ENCODE assay signal across 8 cellular contexts in genomic region chr11:112225753-112226061, GRCh38. TPM values are rescaled to one million over a fixed set of nuclear protein-coding genes. Genes with fewer than 3 reads are reported as not detected.
DNase-seq lines count a peak whose midpoint lies in the region; ATAC-seq and TF ChIP-seq lines count a peak whose summit lies in the region.

No MANE protein-coding gene starts in this region.

- peaks cover 9 to 17% of the 10 kb centered on the region in 2 donors for H3K36me3 Mint-ChIP-seq in naive B cell

- H3K4me3 ChIP-seq in NB4 (ENCODE audit: low read depth, low read length): peak overlapping the region; percentile 92
- peak overlapping the region; percentile 87 for H3K4me3 ChIP-seq in effector memory CD4-positive, alpha-beta T cell (ENCODE audit: insufficient read depth, low read depth, low read length, poor library complexity, severe bottlenecking)

- peak overlapping the region; percentile 98 to 99 (median 99) for H3K27ac Mint-ChIP-seq in naive B cell

- H3K9me3 ChIP-seq in effector memory CD4-positive, alpha-beta T cell (ENCODE audit: control insufficient read depth, low read length): no peaks in the 10 kb centered on the region

- DNase-seq in AG20443 (ENCODE audit: low spot score) (peak; percentile 75), NB4 (ENCODE audit: low read depth) (no peak), naive B cell (no peak), NCI-H1694 (lab: John Stamatoyannopoulos, UW) (no peak), SK-N-DZ (ENCODE audit: low spot score) (no peak)
- no peak for DNase-seq in effector memory CD4-positive, alpha-beta T cell

- peak overlapping the region; percentile 92 to 98 (median 95) for H3K4me3 Mint-ChIP-seq in naive B cell

- no peaks in the 10 kb centered on the region for H3K27me3 Mint-ChIP-seq in naive B cell

- peaks cover 14% of the 10 kb centered on the region for H3K4me1 ChIP-seq in effector memory CD4-positive, alpha-beta T cell (ENCODE audit: control insufficient read depth, insufficient read depth, low read length, poor library complexity, severe bottlenecking)

- no peaks in the 10 kb centered on the region for H3K36me3 ChIP-seq in effector memory CD4-positive, alpha-beta T cell (ENCODE audit: control insufficient read depth, insufficient read depth, low read length)

- H3K4me1 Mint-ChIP-seq in naive B cell: peaks cover 14 to 24% (median 18%) of the 10 kb centered on the region in 3 donors

- TF ChIP-seq POLR2A in NB4 (IDR thresholded peaks at IDR 0.05; ENCODE audit: extremely low read depth, insufficient read length): no peak

- no peak for TF ChIP-seq CTCF in NB4 (IDR thresholded peaks at IDR 0.05; ENCODE audit: low read depth, low read length)

- ATAC-seq in naive B cell (ENCODE audit: low read depth in 2 of 2): no peak
- ATAC-seq in HG02610 (IDR thresholded peaks at IDR 0.05; ENCODE audit: unreplicated experiment): no peak
- ATAC-seq in GM21737 (IDR thresholded peaks at IDR 0.05; ENCODE audit: unreplicated experiment): no peak

- peak overlapping the region; percentile 96 for H3K27ac ChIP-seq in effector memory CD4-positive, alpha-beta T cell (ENCODE audit: insufficient read depth, low read length, poor library complexity, severe bottlenecking)

- no peaks in the 10 kb centered on the region for H3K27me3 ChIP-seq in effector memory CD4-positive, alpha-beta T cell (replicated peaks; ENCODE audit: control insufficient read depth, insufficient read depth, low read length, poor library complexity, severe bottlenecking)

- no peaks in the 10 kb centered on the region for H3K9me3 Mint-ChIP-seq in naive B cell

RNA-seq across cellular contexts. Expression of gene PTS, which starts 0.5 kb away (rescaled TPM):
- polyA plus RNA-seq in naive B cell (ENCODE audit: low read depth in 6 of 6): 10 to 100 TPM; 15.6 to 26.5 (median 22.7) TPM
- 35.7 and 37.3 TPM in 2 replicates for polyA plus RNA-seq in SK-N-DZ (2014; cell fraction: cytosol; rRNA removed)
- polyA plus RNA-seq in SK-N-DZ (2014; cell fraction: nucleus; rRNA removed): 55.1 and 59.1 TPM in 2 replicates

RNA-seq across cellular contexts. Expression of gene PLET1, which starts 35.0 kb away (rescaled TPM):
- under 1 TPM in 1 of 6 donors, not detected in 5; 0.98 TPM for polyA plus RNA-seq in naive B cell (ENCODE audit: low read depth in 6 of 6)
- not detected in 2 replicates for polyA plus RNA-seq in SK-N-DZ (2014; cell fraction: cytosol; rRNA removed)
- polyA plus RNA-seq in SK-N-DZ (2014; cell fraction: nucleus; rRNA removed): not detected in 2 replicates

RNA-seq across cellular contexts. Expression of gene BCO2, which starts 50.4 kb away (rescaled TPM):
- 1 to 10 TPM in 1 of 6 donors, under 1 TPM in 1, not detected in 4; 0.57 to 1.2 TPM for polyA plus RNA-seq in naive B cell (ENCODE audit: low read depth in 6 of 6)
- polyA plus RNA-seq in SK-N-DZ (2014; cell fraction: cytosol; rRNA removed): 0.45 TPM in 1 of 2 replicates, not detected in the other
- 0.72 and 3.8 TPM in 2 replicates for polyA plus RNA-seq in SK-N-DZ (2014; cell fraction: nucleus; rRNA removed)

RNA-seq across cellular contexts. Expression of gene TEX12, which starts 58.5 kb away (rescaled TPM):
- polyA plus RNA-seq in naive B cell (ENCODE audit: low read depth in 6 of 6): under 1 TPM in 1 of 6 donors, not detected in 5; 0.65 TPM
- 1.2 TPM in 1 of 2 replicates, not detected in the other for polyA plus RNA-seq in SK-N-DZ (2014; cell fraction: cytosol; rRNA removed)
- polyA plus RNA-seq in SK-N-DZ (2014; cell fraction: nucleus; rRNA removed): 1.2 and 1.3 TPM in 2 replicates
